In genomic region chr10:33335800-33336605, GRCh38 we compare ENCODE assay signal across 8 cellular contexts. TPM values are rescaled to one million over a fixed set of nuclear protein-coding genes. Genes with fewer than 3 reads are reported as not detected.
DNase-seq lines count a peak whose midpoint lies in the region; ATAC-seq and TF ChIP-seq lines count a peak whose summit lies in the region.

No MANE protein-coding gene starts in this region.

- peak overlapping the region in 1 of 2 donors; percentile 14 for H3K9ac ChIP-seq in liver (ENCODE audit: low read depth in 1 of 2, low read length in 2 of 2)

- H3K36me3 ChIP-seq in liver (ENCODE audit: control insufficient read depth in 4 of 4, insufficient read depth in 3 of 4, low read depth in 1 of 4, low read length in 3 of 4) (no peaks in the 10 kb centered on the region), thymus (ENCODE audit: control insufficient read depth, insufficient read depth) (no peaks in the 10 kb centered on the region)

- H3K9me3 Mint-ChIP-seq in effector memory CD8-positive, alpha-beta T cell = no peaks in the 10 kb centered on the region
- H3K9me3 Mint-ChIP-seq in activated T-helper 1 cell treated with anti-CD3 and anti-CD28 coated beads, Interleukin-12 subunit alpha, Interleukin-12 subunit beta, Interleukin-2, Interleukin-4 antibody, amounts not matched to agents 30 ng/mL and 10 ng/mL and 1 ng/mL, durations not matched to agents 14 hours and 24 hours and 36 hours = no peaks in the 10 kb centered on the region

- H3K4me3 ChIP-seq in liver (ENCODE audit: low read depth in 1 of 3, low read length in 3 of 3) (peak overlapping the region; percentile 52 to 92 (median 80)), thymus (ENCODE audit: low read length) (peak overlapping the region; percentile 55)

- H3K27ac Mint-ChIP-seq in effector memory CD8-positive, alpha-beta T cell = no peak overlapping the region
- H3K27ac Mint-ChIP-seq in activated T-helper 1 cell treated with anti-CD3 and anti-CD28 coated beads, Interleukin-12 subunit alpha, Interleukin-12 subunit beta, Interleukin-2, Interleukin-4 antibody, amounts not matched to agents 30 ng/mL and 10 ng/mL and 1 ng/mL, durations not matched to agents 14 hours and 24 hours and 36 hours = no peak overlapping the region

- no peak for TF ChIP-seq CTCF in GM20000 (IDR thresholded peaks at IDR 0.05; ENCODE audit: extremely low read depth, missing control alignments)
- no peak for TF ChIP-seq CTCF in liver (IDR thresholded peaks at IDR 0.05; ENCODE audit: low read depth, low read length, missing input control)

- DNase-seq in GM20000 (ENCODE audit: low spot score) (peak; percentile 32), RKO (ENCODE audit: low spot score) (peak; percentile 74), dermis blood vessel endothelial cell (peak; percentile 52)
- no peak for DNase-seq in effector memory CD8-positive, alpha-beta T cell
- DNase-seq in activated T-helper 1 cell treated with anti-CD3 and anti-CD28 coated beads, Interleukin-12 subunit alpha, Interleukin-12 subunit beta, Interleukin-2, Interleukin-4 antibody, amounts not matched to agents 30 ng/mL and 10 ng/mL and 1 ng/mL, durations not matched to agents 14 hours and 24 hours and 36 hours (ENCODE audit: low spot score) = no peak

- under 1% methylated on average over 53 of the region's 53 CpGs for WGBS in liver
- WGBS in thymus = 2% methylated on average over 53 of the region's 53 CpGs

- H3K27me3 ChIP-seq in liver (ENCODE audit: control insufficient read depth in 4 of 4, insufficient read depth in 4 of 4, low read length in 3 of 4) (no peaks in the 10 kb centered on the region), thymus (ENCODE audit: control insufficient read depth, insufficient read depth) (peaks cover 54% of the 10 kb centered on the region)

- H3K27me3 Mint-ChIP-seq in effector memory CD8-positive, alpha-beta T cell = peaks cover 53 to 81% of the 10 kb centered on the region in 2 donors
- H3K27me3 Mint-ChIP-seq in activated T-helper 1 cell treated with anti-CD3 and anti-CD28 coated beads, Interleukin-12 subunit alpha, Interleukin-12 subunit beta, Interleukin-2, Interleukin-4 antibody, amounts not matched to agents 30 ng/mL and 10 ng/mL and 1 ng/mL, durations not matched to agents 14 hours and 24 hours and 36 hours (ENCODE audit: insufficient read depth) = peaks cover 68% of the 10 kb centered on the region

- H3K4me1 Mint-ChIP-seq in effector memory CD8-positive, alpha-beta T cell (ENCODE audit: low read depth in 2 of 2) = peaks cover 5 to 12% of the 10 kb centered on the region in 2 donors
- H3K4me1 Mint-ChIP-seq in activated T-helper 1 cell treated with anti-CD3 and anti-CD28 coated beads, Interleukin-12 subunit alpha, Interleukin-12 subunit beta, Interleukin-2, Interleukin-4 antibody, amounts not matched to agents 30 ng/mL and 10 ng/mL and 1 ng/mL, durations not matched to agents 14 hours and 24 hours and 36 hours (ENCODE audit: low read depth) = peaks cover 12% of the 10 kb centered on the region

- H3K4me3 Mint-ChIP-seq in effector memory CD8-positive, alpha-beta T cell = peak overlapping the region in 1 of 2 donors; percentile 46
- H3K4me3 Mint-ChIP-seq in activated T-helper 1 cell treated with anti-CD3 and anti-CD28 coated beads, Interleukin-12 subunit alpha, Interleukin-12 subunit beta, Interleukin-2, Interleukin-4 antibody, amounts not matched to agents 30 ng/mL and 10 ng/mL and 1 ng/mL, durations not matched to agents 14 hours and 24 hours and 36 hours = no peak overlapping the region

- H3K36me3 Mint-ChIP-seq in effector memory CD8-positive, alpha-beta T cell (ENCODE audit: insufficient read depth) = no peaks in the 10 kb centered on the region
- peaks cover 2% of the 10 kb centered on the region for H3K36me3 Mint-ChIP-seq in activated T-helper 1 cell treated with anti-CD3 and anti-CD28 coated beads, Interleukin-12 subunit alpha, Interleukin-12 subunit beta, Interleukin-2, Interleukin-4 antibody, amounts not matched to agents 30 ng/mL and 10 ng/mL and 1 ng/mL, durations not matched to agents 14 hours and 24 hours and 36 hours (ENCODE audit: low read depth)

- H3K4me1 ChIP-seq in liver (ENCODE audit: control insufficient read depth in 4 of 4, insufficient read depth in 4 of 4, low read length in 3 of 4) (peaks cover 2 to 47% (median 25%) of the 10 kb centered on the region in 4 donors), thymus (ENCODE audit: control insufficient read depth, insufficient read depth, low read length) (peaks cover 8% of the 10 kb centered on the region)

- intact Hi-C loops in activated T-helper 1 cell treated with anti-CD3 and anti-CD28 coated beads, Interleukin-12 subunit alpha, Interleukin-12 subunit beta, Interleukin-2, Interleukin-4 antibody, amounts not matched to agents 30 ng/mL and 10 ng/mL and 1 ng/mL, durations not matched to agents 14 hours and 24 hours and 36 hours (cut with micrococcal nuclease) = loop anchor here (10.0 kb wide), 1 partner anchor 169 kb away; no protein-coding TSS in a partner anchor

- TF ChIP-seq RAD21 in liver (IDR thresholded peaks at IDR 0.05) = peak; percentile 11 to 33

- H3K9me3 ChIP-seq in liver (ENCODE audit: control insufficient read depth in 4 of 4, low read length in 3 of 4) (no peaks in the 10 kb centered on the region), thymus (ENCODE audit: control insufficient read depth) (no peaks in the 10 kb centered on the region)

- no peak for ATAC-seq in GM18907 (IDR thresholded peaks at IDR 0.05; ENCODE audit: unreplicated experiment)
- no peak for ATAC-seq in effector memory CD8-positive, alpha-beta T cell (replicated peaks)

- H3K27ac ChIP-seq in liver (ENCODE audit: low read depth in 1 of 2, low read length in 2 of 2) = peak overlapping the region; percentile 92 to 98
- H3K27ac ChIP-seq in thymus (ENCODE audit: low read depth) = no peak overlapping the region

TF ChIP-seq in liver, 16 proteins besides CTCF, POLR2A, EP300 and RAD21 (continues in another document):
- TF ChIP-seq MAX (IDR thresholded peaks at IDR 0.05) = peak; percentile 90
- TF ChIP-seq ATF3 (IDR thresholded peaks at IDR 0.05) = no peak
- no peak for TF ChIP-seq TAF1 (conservative IDR thresholded peaks at IDR 0.05)
- peak in 1 of 2 donors; percentile 60 for TF ChIP-seq EGR1 (IDR thresholded peaks at IDR 0.05; ENCODE audit: low read depth in 2 of 2)
- TF ChIP-seq YY1 (IDR thresholded peaks at IDR 0.05) = peak; percentile 34
- peak in 1 of 2 donors; percentile 65 for TF ChIP-seq JUND (IDR thresholded peaks at IDR 0.05)
- TF ChIP-seq HNF4A (conservative IDR thresholded peaks at IDR 0.05) = peak; percentile 63 to 76
- peak; percentile 49 for TF ChIP-seq REST (IDR thresholded peaks at IDR 0.05)
- no peak for TF ChIP-seq FOXA2 (IDR thresholded peaks at IDR 0.05)
- TF ChIP-seq GABPA (IDR thresholded peaks at IDR 0.05 in 1 of 2, conservative IDR thresholded peaks at IDR 0.05 in 1 of 2) = no peak
- peak; percentile 97 for TF ChIP-seq NR2F2 (IDR thresholded peaks at IDR 0.05)
- TF ChIP-seq SP1 (IDR thresholded peaks at IDR 0.05) = peak; percentile 78
- peak; percentile 74 to 86 for TF ChIP-seq RXRA (IDR thresholded peaks at IDR 0.05)

RNA-seq across cellular contexts. Expression of gene NRP1, which starts 1.5 kb away (rescaled TPM):
- total RNA-seq in dermis blood vessel endothelial cell = 178 and 209 TPM in 2 replicates
- 10 to 100 TPM; 55.0 to 55.6 TPM for total RNA-seq in liver
- polyA plus RNA-seq in liver = 10 to 100 TPM; 14.6 to 20.6 TPM
- 15.4 TPM for polyA plus RNA-seq in thymus
- 1.2 and 1.7 TPM in 2 replicates for total RNA-seq in activated T-helper 1 cell treated with anti-CD3 and anti-CD28 coated beads, Interleukin-12 subunit alpha, Interleukin-12 subunit beta, Interleukin-2, Interleukin-4 antibody, amounts not matched to agents 30 ng/mL and 10 ng/mL and 1 ng/mL, durations not matched to agents 14 hours and 24 hours and 36 hours

Comparison
In these comparisons a context has a peak if more than half of its experiments do, and no peak if none do; other contexts are left out.
1. DNase-seq: peak in GM20000 (single experiment), RKO (single experiment) and dermis blood vessel endothelial cell (single experiment); none in effector memory CD8-positive, alpha-beta T cell (0 of 3) and activated T-helper 1 cell treated with anti-CD3 and anti-CD28 coated beads, Interleukin-12 subunit alpha, Interleukin-12 subunit beta, Interleukin-2, Interleukin-4 antibody, amounts not matched to agents 30 ng/mL and 10 ng/mL and 1 ng/mL, durations not matched to agents 14 hours and 24 hours and 36 hours (single experiment).
2. RNA of gene NRP1, which starts 1.5 kb away (total RNA-seq): 178 to 209 TPM in dermis blood vessel endothelial cell and 55.0 to 55.6 TPM in liver; 1.2 to 1.7 TPM in activated T-helper 1 cell treated with anti-CD3 and anti-CD28 coated beads, Interleukin-12 subunit alpha, Interleukin-12 subunit beta, Interleukin-2, Interleukin-4 antibody, amounts not matched to agents 30 ng/mL and 10 ng/mL and 1 ng/mL, durations not matched to agents 14 hours and 24 hours and 36 hours; every median in the first group is over 10 times any median in the second.